10 cellular contexts compared by ENCODE assay signal in the genomic region with DNA sequence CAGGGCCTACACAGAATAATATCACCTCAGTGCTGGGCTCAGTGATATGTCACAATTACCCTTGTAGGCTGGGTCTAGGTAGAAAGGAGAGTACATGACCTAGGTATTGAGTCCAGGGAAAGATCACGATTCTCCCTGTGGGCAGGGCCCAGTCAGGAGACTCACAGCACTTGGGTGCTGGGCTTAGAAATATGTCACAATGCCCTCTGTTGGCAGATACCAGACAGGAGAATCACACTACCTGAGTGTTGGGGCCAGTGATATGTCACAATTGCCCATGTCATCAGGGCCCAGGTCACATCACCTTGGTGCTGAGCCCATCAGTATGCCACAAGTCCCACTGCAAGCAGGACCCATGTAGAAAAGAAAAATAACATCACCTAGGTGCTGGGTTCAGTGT.
"Had no signal": no experiment of that assay in that cellular context is flagged by ENCODE, and none has a peak within 500 bp of the region (broad histone marks: within the 10 kb centered on the region; RNA-seq: fewer than 3 reads in every experiment).

No MANE protein-coding gene starts in this region.

- DNase-seq: GM23248, GOT3, H7, HFFc6, KBM-7 had no signal

- H3K4me3 ChIP-seq: GM23248, HAP-1 had no signal

- H3K9ac ChIP-seq: GM23248 had no signal

- H3K4me1 Mint-ChIP-seq: IgD-negative memory B cell had no signal

- H3K27ac ChIP-seq: GM23248, HL-60 had no signal

- H3K27me3 Mint-ChIP-seq: IgD-negative memory B cell had no signal

- ATAC-seq: HCT116, HepG2 had no signal

- H3K4me3 Mint-ChIP-seq: HFFc6, IgD-negative memory B cell had no signal

- H3K36me3 ChIP-seq: HAP-1 had no signal

- H3K27ac Mint-ChIP-seq: HFFc6, IgD-negative memory B cell had no signal

- H3K4me1 ChIP-seq: HAP-1 had no signal

- H2AFZ ChIP-seq: GM23248 had no signal
